Comparison of ENCODE assay signal across 31 cellular contexts in genomic region chr5:172550096-172550765, GRCh38.
DNase-seq lines count a peak whose midpoint lies in the region; ATAC-seq, FAIRE-seq and TF ChIP-seq lines count a peak whose summit lies in the region.
"Had no signal": no experiment of that assay in that cellular context is flagged by ENCODE, and none has a peak within 500 bp of the region (broad histone marks: within the 10 kb centered on the region; RNA-seq: fewer than 3 reads in every experiment).

No MANE protein-coding gene starts in this region.

- H3K27me3 ChIP-seq in liver (ENCODE audit: control insufficient read depth in 4 of 4, insufficient read depth in 4 of 4, low read length in 3 of 4) (no peaks in the 10 kb centered on the region), HepG2 (ENCODE audit: control insufficient read depth in 1 of 2, insufficient read depth in 2 of 2, low read length in 2 of 2) (peaks cover 8 to 76% of the 10 kb centered on the region in 2 experiments; a peak in 3 of 5 replicates), heart left ventricle (no peaks in the 10 kb centered on the region), vagina (no peaks in the 10 kb centered on the region)
- H3K27me3 ChIP-seq: left lung, right lobe of liver, testis had no signal

- no peak for FAIRE-seq in HepG2 (lab: Jason Lieb, UNC)
- FAIRE-seq: A549, astrocyte had no signal

- ATAC-seq in HepG2 (no peak; the same call in 2 of the 3 replicates), heart left ventricle (peak in 2 of 4 donors; percentile 28 to 51)
- no peak for ATAC-seq in activated naive CD8-positive, alpha-beta T cell treated with anti-CD3 and anti-CD28 coated beads, Interleukin-2, amount 50 U/mL, for 24 hours
- ATAC-seq: A549; activated T-helper 17 cell treated with anti-CD3 and anti-CD28 coated beads, Interleukin-2, amount 50 U/mL, for 72 hours; esophagus mucosa; foreskin keratinocyte; left lung; natural killer cell; stimulated activated naive B cell treated with anti-CD40 and anti-IgM and Interleukin-4, amounts not matched to agents 10 μg/mL and 1 μg/mL and 100 μg/mL, for 72 hours had no signal

- POLR2A ChIA-PET in HepG2 (lab: Yijun Ruan, JAX), result no interaction called here

- H3K36me3 Mint-ChIP-seq in neural crest cell (ENCODE audit: low read depth), result no peaks in the 10 kb centered on the region
- H3K36me3 Mint-ChIP-seq in activated naive CD8-positive, alpha-beta T cell treated with anti-CD3 and anti-CD28 coated beads, Interleukin-2, amount 50 U/mL, for 24 hours (ENCODE audit: low read depth), result no peaks in the 10 kb centered on the region
- H3K36me3 Mint-ChIP-seq: activated naive CD8-positive, alpha-beta T cell treated with anti-CD3 and anti-CD28 coated beads for 36 hours; natural killer cell; stimulated activated naive B cell treated with anti-CD40 and anti-IgM and Interleukin-4, amounts not matched to agents 10 μg/mL and 1 μg/mL and 100 μg/mL, for 72 hours had no signal

- TF ChIP-seq RAD21 in liver (IDR thresholded peaks at IDR 0.05), result peak in 1 of 2 donors; percentile 11
- no peak for TF ChIP-seq RAD21 in HepG2 (CRISPR knock-in tag; IDR thresholded peaks at IDR 0.05)

- H3K4me3 Mint-ChIP-seq in neural crest cell, result no peak overlapping the region
- H3K4me3 Mint-ChIP-seq in activated naive CD8-positive, alpha-beta T cell treated with anti-CD3 and anti-CD28 coated beads, Interleukin-2, amount 50 U/mL, for 24 hours, result no peak overlapping the region
- H3K4me3 Mint-ChIP-seq: activated CD4-positive, alpha-beta memory T cell treated with anti-CD3 and anti-CD28 coated beads, Interleukin-2, amount 10 ng/mL, durations not matched to agents 7 days and 5 days; activated naive CD8-positive, alpha-beta T cell treated with anti-CD3 and anti-CD28 coated beads for 36 hours; activated T-helper 17 cell treated with anti-CD3 and anti-CD28 coated beads, Interleukin-2, amount 50 U/mL, for 72 hours; H9; natural killer cell; stimulated activated naive B cell treated with anti-CD40 and anti-IgM and Interleukin-4, amounts not matched to agents 10 μg/mL and 1 μg/mL and 100 μg/mL, for 72 hours had no signal

- peaks cover 26% of the 10 kb centered on the region for H3K4me1 Mint-ChIP-seq in neural crest cell
- no peaks in the 10 kb centered on the region for H3K4me1 Mint-ChIP-seq in activated naive CD8-positive, alpha-beta T cell treated with anti-CD3 and anti-CD28 coated beads, Interleukin-2, amount 50 U/mL, for 24 hours
- H3K4me1 Mint-ChIP-seq: activated CD4-positive, alpha-beta memory T cell treated with anti-CD3 and anti-CD28 coated beads, Interleukin-2, amount 10 ng/mL, durations not matched to agents 7 days and 5 days; activated naive CD8-positive, alpha-beta T cell treated with anti-CD3 and anti-CD28 coated beads for 36 hours; activated T-helper 17 cell treated with anti-CD3 and anti-CD28 coated beads, Interleukin-2, amount 50 U/mL, for 72 hours; natural killer cell; stimulated activated naive B cell treated with anti-CD40 and anti-IgM and Interleukin-4, amounts not matched to agents 10 μg/mL and 1 μg/mL and 100 μg/mL, for 72 hours had no signal

- no peaks in the 10 kb centered on the region for H3K9me3 Mint-ChIP-seq in neural crest cell
- H3K9me3 Mint-ChIP-seq in activated naive CD8-positive, alpha-beta T cell treated with anti-CD3 and anti-CD28 coated beads, Interleukin-2, amount 50 U/mL, for 24 hours, result no peaks in the 10 kb centered on the region
- H3K9me3 Mint-ChIP-seq: activated CD4-positive, alpha-beta memory T cell treated with anti-CD3 and anti-CD28 coated beads, Interleukin-2, amount 10 ng/mL, durations not matched to agents 7 days and 5 days; activated naive CD8-positive, alpha-beta T cell treated with anti-CD3 and anti-CD28 coated beads for 36 hours; activated T-helper 17 cell treated with anti-CD3 and anti-CD28 coated beads, Interleukin-2, amount 50 U/mL, for 72 hours; natural killer cell; stimulated activated naive B cell treated with anti-CD40 and anti-IgM and Interleukin-4, amounts not matched to agents 10 μg/mL and 1 μg/mL and 100 μg/mL, for 72 hours had no signal

- H3K9ac ChIP-seq in liver (ENCODE audit: low read depth in 1 of 2, low read length in 2 of 2) (no peak overlapping the region), HepG2 (ENCODE audit: insufficient read depth, low read depth, low read length) (no peak overlapping the region)

- no peaks in the 10 kb centered on the region for H3K9me3 ChIP-seq in liver (ENCODE audit: control insufficient read depth in 4 of 4, low read length in 3 of 4)
- H3K9me3 ChIP-seq in HepG2 (ENCODE audit: low read length), result no peaks in the 10 kb centered on the region
- no peaks in the 10 kb centered on the region for H3K9me3 ChIP-seq in heart left ventricle
- H3K9me3 ChIP-seq in vagina, result no peaks in the 10 kb centered on the region
- H3K9me3 ChIP-seq: A549, left lung, right lobe of liver, testis had no signal

- H3K27ac ChIP-seq in liver (ENCODE audit: low read depth in 1 of 2, low read length in 2 of 2) (peak overlapping the region; percentile 0 to 54), HepG2 (ENCODE audit: extremely low read length, insufficient read depth, low read length) (no peak overlapping the region), heart left ventricle (peak overlapping the region in 9 of 12 donors; percentile 37 to 75 (median 44)), vagina (no peak overlapping the region)
- H3K27ac ChIP-seq: A549, foreskin keratinocyte, left lung, right lobe of liver, RWPE1, testis had no signal

- 80% methylated on average over 9 of the region's 9 CpGs for WGBS in liver
- WGBS in HepG2 (ENCODE audit: low lambda C conversion rate), result 67% methylated on average over 4 of the region's 9 CpGs
- WGBS in heart left ventricle, 4 donors, result 67 to 83% (median 73%) methylated on average over 6 to 9 of the region's 9 CpGs

- intact Hi-C loops in HepG2 (cut with micrococcal nuclease; ENCODE audit: unreplicated experiment) (no loop called here), heart left ventricle (cut with DNase I) (loop anchor here in 2 of 10 donors (10.0 kb wide), 1 partner anchor 95 kb away; the partner anchor contains the start of gene NEURL1B (in 2 of the 2)), vagina (cut with DNase I) (loop anchor here (10.0 kb wide), 2 partner anchors 45 to 95 kb away; partner anchors contain the start of gene NEURL1B)

- no peak overlapping the region for H2AFZ ChIP-seq in HepG2 (ENCODE audit: low read length)

- no peaks in the 10 kb centered on the region for H3K4me1 ChIP-seq in liver (ENCODE audit: control insufficient read depth in 4 of 4, insufficient read depth in 4 of 4, low read length in 3 of 4)
- no peaks in the 10 kb centered on the region for H3K4me1 ChIP-seq in HepG2 (ENCODE audit: insufficient read depth, low read length)
- H3K4me1 ChIP-seq in heart left ventricle, result peaks cover 4 to 37% (median 16%) of the 10 kb centered on the region in 12 donors
- H3K4me1 ChIP-seq in vagina, result no peaks in the 10 kb centered on the region
- H3K4me1 ChIP-seq: A549, foreskin keratinocyte, left lung, right lobe of liver had no signal

- no peak for TF ChIP-seq CTCF in liver (IDR thresholded peaks at IDR 0.05; ENCODE audit: low read depth, low read length, missing input control)
- TF ChIP-seq CTCF in HepG2 (CRISPR knock-in tag; IDR thresholded peaks at IDR 0.05), result no peak
- TF ChIP-seq CTCF in heart left ventricle (IDR thresholded peaks at IDR 0.05), result no peak
- TF ChIP-seq CTCF in neural crest cell (conservative IDR thresholded peaks at IDR 0.05), result no peak
- TF ChIP-seq CTCF in vagina (IDR thresholded peaks at IDR 0.05), result no peak

- TF ChIP-seq POLR2A in HepG2 (IDR thresholded peaks at IDR 0.05; ENCODE audit: insufficient read depth in 1 of 2, low read depth in 2 of 2, low read length in 2 of 2), result no peak
- TF ChIP-seq POLR2A in heart left ventricle (IDR thresholded peaks at IDR 0.05), result no peak
- no peak for TF ChIP-seq POLR2A in vagina (IDR thresholded peaks at IDR 0.05)

- in situ Hi-C loops in HepG2 (cut with HindIII; ENCODE audit: extremely low pct_ligation_motif_present, low pct_unique_long_range_greater_than_20kb), result no loop called here

- BruUV-seq in HepG2 (replicated peaks; lab: Mats Ljungman, UMichigan), result no TSS peak

- CTCF ChIA-PET in HepG2 (lab: Yijun Ruan, JAX; ENCODE audit: low intra/inter-chr PET ratio, low total read pairs), result no interaction called here

- no peak overlapping the region for H3K4me3 ChIP-seq in liver (ENCODE audit: low read depth in 1 of 3, low read length in 3 of 3)
- no peak overlapping the region for H3K4me3 ChIP-seq in HepG2 (replicated peaks in 1 of 3; ENCODE audit: insufficient read depth in 1 of 3, low read depth in 2 of 3, low read length in 3 of 3)
- H3K4me3 ChIP-seq in heart left ventricle, result no peak overlapping the region
- H3K4me3 ChIP-seq in vagina, result no peak overlapping the region
- H3K4me3 ChIP-seq: A549, left lung, right lobe of liver, testis had no signal

- no peaks in the 10 kb centered on the region for H3K79me2 ChIP-seq in HepG2 (ENCODE audit: insufficient read depth, low read length)

- DNase-seq in HepG2 (ENCODE audit: low spot score), result no peak
- peak in 1 of 5 donors; percentile 54 for DNase-seq in heart left ventricle
- no peak for DNase-seq in neural crest cell (ENCODE audit: low read depth, low spot score)
- no peak for DNase-seq in NCI-H82 (lab: John Stamatoyannopoulos, UW)
- DNase-seq in activated naive CD8-positive, alpha-beta T cell treated with anti-CD3 and anti-CD28 coated beads, Interleukin-2, amount 50 U/mL, for 24 hours, result no peak
- DNase-seq in activated CD8-positive, alpha-beta memory T cell treated with anti-CD3 and anti-CD28 coated beads, Interleukin-2, amount 50 U/mL, for 48 hours, result no peak
- DNase-seq in vagina (ENCODE audit: extremely low spot score in 2 of 2), result no peak
- DNase-seq: activated CD4-positive, alpha-beta memory T cell treated with anti-CD3 and anti-CD28 coated beads, Interleukin-2, amount 10 ng/mL, durations not matched to agents 7 days and 5 days; activated CD4-positive, alpha-beta T cell treated with anti-CD3 and anti-CD28 coated beads for 1 hour; activated naive CD8-positive, alpha-beta T cell treated with anti-CD3 and anti-CD28 coated beads for 36 hours; AML-193; central memory CD4-positive, alpha-beta T cell; DMS153; foreskin keratinocyte; H9; hippocampal formation; midbrain; natural killer cell; NCI-H187 treated with DMSO at 0.1 percent for 48 hours; NCI-H774; right lobe of liver; stimulated activated naive B cell treated with anti-CD40 and anti-IgM and Interleukin-4, amounts not matched to agents 10 μg/mL and 1 μg/mL and 100 μg/mL, for 72 hours; T-helper 2 cell; testis had no signal

- TF ChIP-seq EP300 in HepG2 (IDR thresholded peaks at IDR 0.05; ENCODE audit: low read depth in 2 of 2, low read length in 2 of 2) (no peak), HepG2 (CRISPR knock-in tag; IDR thresholded peaks at IDR 0.05; ENCODE audit: borderline replicate concordance) (no peak)

- peak overlapping the region; percentile 9 for H3K27ac Mint-ChIP-seq in neural crest cell (ENCODE audit: unreplicated experiment)
- no peak overlapping the region for H3K27ac Mint-ChIP-seq in activated naive CD8-positive, alpha-beta T cell treated with anti-CD3 and anti-CD28 coated beads, Interleukin-2, amount 50 U/mL, for 24 hours
- H3K27ac Mint-ChIP-seq: activated CD4-positive, alpha-beta memory T cell treated with anti-CD3 and anti-CD28 coated beads, Interleukin-2, amount 10 ng/mL, durations not matched to agents 7 days and 5 days; activated naive CD8-positive, alpha-beta T cell treated with anti-CD3 and anti-CD28 coated beads for 36 hours; activated T-helper 17 cell treated with anti-CD3 and anti-CD28 coated beads, Interleukin-2, amount 50 U/mL, for 72 hours; H9; natural killer cell; stimulated activated naive B cell treated with anti-CD40 and anti-IgM and Interleukin-4, amounts not matched to agents 10 μg/mL and 1 μg/mL and 100 μg/mL, for 72 hours had no signal

- H4K20me1 ChIP-seq in HepG2 (ENCODE audit: insufficient read depth, low read length), result no peaks in the 10 kb centered on the region

- peaks cover 6% of the 10 kb centered on the region for H3K27me3 Mint-ChIP-seq in neural crest cell (ENCODE audit: low read depth)
- H3K27me3 Mint-ChIP-seq in activated naive CD8-positive, alpha-beta T cell treated with anti-CD3 and anti-CD28 coated beads, Interleukin-2, amount 50 U/mL, for 24 hours, result no peaks in the 10 kb centered on the region

- H3K36me3 ChIP-seq in liver (ENCODE audit: control insufficient read depth in 4 of 4, insufficient read depth in 3 of 4, low read depth in 1 of 4, low read length in 3 of 4), result no peaks in the 10 kb centered on the region
- no peaks in the 10 kb centered on the region for H3K36me3 ChIP-seq in HepG2 (replicated peaks in 1 of 2; ENCODE audit: control insufficient read depth in 1 of 2, insufficient read depth in 2 of 2, low read length in 2 of 2)
- H3K36me3 ChIP-seq in heart left ventricle, result no peaks in the 10 kb centered on the region
- H3K36me3 ChIP-seq in vagina, result no peaks in the 10 kb centered on the region
- H3K36me3 ChIP-seq: left lung, right lobe of liver had no signal

- no peak overlapping the region for H3K4me2 ChIP-seq in HepG2 (ENCODE audit: low read depth, low read length)
- H3K4me2 ChIP-seq: A549 had no signal

Comparison
In these comparisons a context has a peak if more than half of its experiments do, and no peak if none do; other contexts are left out.
1. H3K27ac ChIP-seq: peak in liver (2 of 2) and heart left ventricle (9 of 12); none in HepG2 (single experiment) and vagina (single experiment).